ENCODE assay signal across 24 cellular contexts in genomic region chr18:70354771-70355170, GRCh38.
"Had no signal": no experiment of that assay in that cellular context is flagged by ENCODE, and none has a peak within 500 bp of the region (broad histone marks: within the 10 kb centered on the region; RNA-seq: fewer than 3 reads in every experiment).

No MANE protein-coding gene starts in this region.

- H3K9me3 ChIP-seq: colonic mucosa, gastrocnemius medialis, lower lobe of right lung had no signal

- H3K36me3 ChIP-seq: colonic mucosa had no signal

- H3K27me3 ChIP-seq: colonic mucosa, esophagus squamous epithelium, gastrocnemius medialis, heart right ventricle, left lung had no signal

- H3K27ac ChIP-seq: colonic mucosa, esophagus squamous epithelium, gastrocnemius medialis, heart right ventricle, left lung, lower lobe of right lung had no signal

- FAIRE-seq: islet of Langerhans, keratinocyte had no signal

- H3K4me1 ChIP-seq: colonic mucosa, gastrocnemius medialis, left lung, lower lobe of right lung had no signal

- DNase-seq: colonic mucosa; cortex of kidney; effector CD8-positive, alpha-beta T cell; effector memory CD8-positive, alpha-beta T cell; erythroblast; esophagus squamous epithelium; foreskin fibroblast; foreskin melanocyte; gastrocnemius medialis; glutamatergic neuron; head of caudate nucleus; heart right ventricle; hippocampal formation; left cardiac atrium; left lung; left ventricle myocardium superior; lower lobe of right lung; mesenchymal stem cell; mucosa of descending colon; naive B cell; naive thymus-derived CD8-positive, alpha-beta T cell had no signal

- H3K4me3 ChIP-seq: colonic mucosa, esophagus squamous epithelium, gastrocnemius medialis, heart right ventricle, left lung, lower lobe of right lung, mucosa of descending colon had no signal

- ATAC-seq: effector memory CD8-positive, alpha-beta T cell; esophagus mucosa; gastrocnemius medialis; heart right ventricle; left cardiac atrium; left lung; left ventricle myocardium superior; lower lobe of right lung; mucosa of descending colon; naive thymus-derived CD8-positive, alpha-beta T cell had no signal
